Comparison of ENCODE assay signal across 8 cellular contexts in the genomic region with DNA sequence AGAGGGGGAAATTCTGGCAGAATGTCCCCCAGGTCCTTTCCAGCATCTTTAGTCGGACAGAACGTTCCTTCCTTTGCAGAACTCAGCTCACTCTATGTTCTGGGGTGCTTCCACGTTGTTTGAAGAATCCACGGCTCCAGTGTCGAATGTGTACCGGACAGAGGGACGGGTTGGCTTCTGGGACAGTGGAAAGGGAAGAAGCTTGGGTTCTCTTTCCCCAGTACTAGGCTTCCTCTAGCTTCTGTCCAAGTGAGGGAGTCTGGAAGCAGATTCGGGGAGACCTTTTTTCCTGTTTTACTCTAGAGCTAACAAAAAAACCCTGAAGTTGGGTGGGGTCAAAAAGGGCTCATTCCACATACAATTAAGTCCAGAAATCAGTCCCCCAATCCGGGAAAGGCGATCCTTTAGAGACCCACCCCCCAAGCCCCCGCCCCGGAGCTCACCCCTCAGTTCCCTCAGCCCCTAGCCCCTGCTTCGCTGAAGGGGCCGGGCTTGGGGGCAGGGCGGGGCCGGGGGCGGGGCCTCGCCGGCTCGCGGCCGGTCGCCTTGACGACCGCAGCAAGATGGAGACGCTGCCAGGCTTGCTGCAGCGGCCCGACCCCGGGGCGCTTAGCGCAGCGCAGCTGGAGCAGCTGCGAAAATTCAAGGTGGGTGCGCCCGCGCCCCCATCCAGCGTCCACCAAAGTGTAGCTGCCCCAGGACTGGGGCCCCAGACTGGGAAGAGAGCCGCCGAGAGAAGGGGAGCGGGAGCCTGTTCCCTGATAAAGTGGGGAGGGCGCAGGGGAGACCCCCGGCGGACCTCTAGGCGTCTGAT. TPM values are rescaled to one million over a fixed set of nuclear protein-coding genes. Genes with fewer than 3 reads are reported as not detected.
DNase-seq lines count a peak whose midpoint lies in the region; ATAC-seq and TF ChIP-seq lines count a peak whose summit lies in the region.

A gene with protein sequence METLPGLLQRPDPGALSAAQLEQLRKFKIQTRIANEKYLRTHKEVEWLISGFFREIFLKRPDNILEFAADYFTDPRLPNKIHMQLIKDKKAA (plus strand): TSS at position 549 of the 814 bp plus-strand sequence. CDS start 15 bp downstream, at position 564.

- CTCF ChIA-PET in mammary epithelial cell (lab: Charles Lee; ENCODE audit: low non-redundant PET) = no interaction called here

- H3K4me3 ChIP-seq in HFF-Myc (replicated peaks; ENCODE audit: low read depth, low read length) (peak within 1 kb of the TSS; percentile 40), mammary epithelial cell (replicated peaks in 1 of 3; ENCODE audit: insufficient read depth in 1 of 3, low read depth in 2 of 3, low read length in 3 of 3) (peak within 1 kb of the TSS in 1 of 3 experiments; percentile 17)

- no peaks in the 10 kb centered on the region for H4K20me1 ChIP-seq in mammary epithelial cell (ENCODE audit: insufficient read depth, low read length)

- no TSS peak for BruUV-seq in mammary epithelial cell (replicated peaks; lab: Mats Ljungman, UMichigan)

- dilution Hi-C loops in mammary epithelial cell (cut with HindIII; ENCODE audit: low sequenced_read_pairs) = no loop called here

- intact Hi-C loops in mammary epithelial cell (cut with micrococcal nuclease) = no loop called here

- H3K36me3 ChIP-seq in mammary epithelial cell (ENCODE audit: insufficient read depth, low read length) = no peaks in the 10 kb centered on the region

- H3K79me2 ChIP-seq in mammary epithelial cell (ENCODE audit: insufficient read depth, low read length) = no peaks in the 10 kb centered on the region

- H3K27ac ChIP-seq in mammary epithelial cell (ENCODE audit: insufficient read depth, low read depth, low read length) = no peak within 1 kb of the TSS

- peak; percentile 86 for ATAC-seq in SK-N-SH treated with all-trans-retinoic acid at 6 μM for 48 hours

- peaks cover 11% of the 10 kb centered on the region for H3K27me3 ChIP-seq in mammary epithelial cell (ENCODE audit: insufficient read depth, low read length)

- DNase-seq in DMS79 treated with DMSO at 0.1 percent for 48 hours (lab: John Stamatoyannopoulos, UW) = peak; percentile 17
- no peak for DNase-seq in HFF-Myc (ENCODE audit: extremely low read depth, low read depth)
- DNase-seq in mammary epithelial cell = no peak
- DNase-seq in kidney tubule cell (ENCODE audit: low spot score) = peak; percentile 14
- peak; percentile 18 to 25 for DNase-seq in stimulated activated CD4-positive, alpha-beta T cell treated with anti-CD3 and anti-CD28 coated beads, Interleukin-2, amount 100 ng/mL, for 48 hours
- DNase-seq in foreskin melanocyte = no peak
- DNase-seq in NCI-H2107 (lab: John Stamatoyannopoulos, UW) = no peak

- in situ Hi-C loops in mammary epithelial cell (cut with MboI; ENCODE audit: low sequenced_read_pairs in 2 of 2) = no loop called here

- H3K4me1 ChIP-seq in mammary epithelial cell (ENCODE audit: insufficient read depth, low read length) = peaks cover 4% of the 10 kb centered on the region

- no peaks in the 10 kb centered on the region for H3K9me3 ChIP-seq in mammary epithelial cell (replicated peaks; ENCODE audit: insufficient read depth, low read length)

- no peak within 1 kb of the TSS for H3K9ac ChIP-seq in mammary epithelial cell (ENCODE audit: insufficient read depth, low read length)

- TF ChIP-seq CTCF in HFF-Myc (IDR thresholded peaks at IDR 0.05; ENCODE audit: low read depth, low read length, missing control alignments) = peak; percentile 32
- TF ChIP-seq CTCF in mammary epithelial cell (conservative IDR thresholded peaks at IDR 0.05 in 1 of 2, IDR thresholded peaks at IDR 0.05 in 1 of 2; ENCODE audit: extremely low read depth in 1 of 2, insufficient read depth in 1 of 2, low read depth in 1 of 2, low read length in 2 of 2) = no peak

- no peak within 1 kb of the TSS for H2AFZ ChIP-seq in mammary epithelial cell (ENCODE audit: low read depth, low read length)

- WGBS in mammary epithelial cell (ENCODE audit: low coverage, missing lambda C conversion rate) = 65% methylated on average over 10 of the region's 44 CpGs

- peak within 1 kb of the TSS; percentile 73 for H3K4me2 ChIP-seq in mammary epithelial cell (ENCODE audit: insufficient read depth, low read depth, low read length)

TF ChIP-seq in SK-N-SH treated with all-trans-retinoic acid at 6 μM for 48 hours, 23 proteins besides CTCF, POLR2A, EP300 and RAD21:
- no peak for TF ChIP-seq BACH2 (CRISPR knock-in tag; IDR thresholded peaks at IDR 0.05; ENCODE audit: borderline replicate concordance)
- TF ChIP-seq ZC3H10 (CRISPR knock-in tag; IDR thresholded peaks at IDR 0.05) = no peak
- no peak for TF ChIP-seq TCF4 (CRISPR knock-in tag; IDR thresholded peaks at IDR 0.05; ENCODE audit: borderline replicate concordance)
- TF ChIP-seq GLIS3 (CRISPR knock-in tag; IDR thresholded peaks at IDR 0.05) = no peak
- no peak for TF ChIP-seq PPARA (CRISPR knock-in tag; IDR thresholded peaks at IDR 0.05; ENCODE audit: borderline replicate concordance)
- TF ChIP-seq, protein P1, sequence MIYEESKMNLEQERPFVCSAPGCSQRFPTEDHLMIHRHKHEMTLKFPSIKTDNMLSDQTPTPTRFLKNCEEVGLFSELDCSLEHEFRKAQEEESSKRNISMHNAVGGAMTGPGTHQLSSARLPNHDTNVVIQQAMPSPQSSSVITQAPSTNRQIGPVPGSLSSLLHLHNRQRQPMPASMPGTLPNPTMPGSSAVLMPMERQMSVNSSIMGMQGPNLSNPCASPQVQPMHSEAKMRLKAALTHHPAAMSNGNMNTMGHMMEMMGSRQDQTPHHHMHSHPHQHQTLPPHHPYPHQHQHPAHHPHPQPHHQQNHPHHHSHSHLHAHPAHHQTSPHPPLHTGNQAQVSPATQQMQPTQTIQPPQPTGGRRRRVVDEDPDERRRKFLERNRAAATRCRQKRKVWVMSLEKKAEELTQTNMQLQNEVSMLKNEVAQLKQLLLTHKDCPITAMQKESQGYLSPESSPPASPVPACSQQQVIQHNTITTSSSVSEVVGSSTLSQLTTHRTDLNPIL (CRISPR knock-in tag; IDR thresholded peaks at IDR 0.05; ENCODE audit: low read depth) = no peak

RNA-seq across cellular contexts. Expression of the gene that starts here (rescaled TPM):
- not detected for total RNA-seq in mammary epithelial cell
- not detected for polyA plus RNA-seq in mammary epithelial cell
- polyA minus RNA-seq in mammary epithelial cell = not detected

Comparison
In these comparisons a context has a peak if more than half of its experiments do, and no peak if none do; other contexts are left out.
1. DNase-seq: peak in DMS79 treated with DMSO at 0.1 percent for 48 hours (single experiment), kidney tubule cell (single experiment) and stimulated activated CD4-positive, alpha-beta T cell treated with anti-CD3 and anti-CD28 coated beads, Interleukin-2, amount 100 ng/mL, for 48 hours (2 of 2); none in HFF-Myc (single experiment), mammary epithelial cell (single experiment), foreskin melanocyte (single experiment) and NCI-H2107 (single experiment).